ENCODE assay signal across 1 cellular context in the genomic region with DNA sequence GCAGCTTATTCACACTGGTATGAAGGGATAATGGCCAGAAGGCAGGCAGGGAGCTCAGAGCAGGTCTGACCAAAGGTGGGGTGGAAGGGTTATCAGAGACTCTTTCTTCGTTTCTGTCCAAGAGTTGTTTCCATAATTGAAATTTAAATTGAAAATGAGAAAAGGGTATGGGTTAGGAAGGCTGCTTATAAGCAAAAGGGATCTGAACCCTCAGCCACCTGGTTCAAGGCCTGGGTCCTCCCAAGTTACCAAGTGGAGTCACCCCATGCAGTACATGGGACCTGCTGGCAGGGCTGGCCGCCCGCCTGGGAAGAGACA.
TF ChIP-seq lines count a peak whose summit lies in the region.

No MANE protein-coding gene starts in this region.

TF ChIP-seq in HCT116, 20 proteins besides CTCF, POLR2A, EP300 and RAD21 (continued from another document):
- TF ChIP-seq ZFX (IDR thresholded peaks at IDR 0.05) (no peak), POLR2AphosphoS5 (IDR thresholded peaks at IDR 0.05; ENCODE audit: low read depth, low read length) (no peak), MAX (IDR thresholded peaks at IDR 0.05) (no peak)
- TF ChIP-seq, protein P1, sequence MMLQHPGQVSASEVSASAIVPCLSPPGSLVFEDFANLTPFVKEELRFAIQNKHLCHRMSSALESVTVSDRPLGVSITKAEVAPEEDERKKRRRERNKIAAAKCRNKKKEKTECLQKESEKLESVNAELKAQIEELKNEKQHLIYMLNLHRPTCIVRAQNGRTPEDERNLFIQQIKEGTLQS (IDR thresholded peaks at IDR 0.05): no peak
